In genomic region chr18:63377275-63377980, GRCh38 we compare ENCODE assay signal across 32 cellular contexts.
"Had no signal": no experiment of that assay in that cellular context is flagged by ENCODE, and none has a peak within 500 bp of the region (broad histone marks: within the 10 kb centered on the region; RNA-seq: fewer than 3 reads in every experiment).

No MANE protein-coding gene starts in this region.

- H2AFZ ChIP-seq: hepatocyte had no signal

- H3K36me3 ChIP-seq: adrenal gland, esophagus squamous epithelium, gastroesophageal sphincter had no signal

- ATAC-seq: activated naive CD8-positive, alpha-beta T cell treated with anti-CD3 and anti-CD28 coated beads, Interleukin-2, amount 50 U/mL, for 24 hours; activated T-cell treated with anti-CD3 and anti-CD28 coated beads, Interleukin-2, amount 50 U/mL, for 72 hours; activated T-helper 17 cell treated with anti-CD3 and anti-CD28 coated beads, Interleukin-2, amount 50 U/mL, for 72 hours; body of pancreas; gastroesophageal sphincter; heart right ventricle; WTC11 had no signal

- H3K79me2 ChIP-seq: hepatocyte had no signal

- H3K9me3 ChIP-seq: adrenal gland, body of pancreas, esophagus squamous epithelium had no signal

- H3K4me1 Mint-ChIP-seq: WTC11 had no signal

- H3K27ac Mint-ChIP-seq: activated CD4-positive, alpha-beta memory T cell treated with anti-CD3 and anti-CD28 coated beads, Interleukin-2, amount 10 ng/mL, durations not matched to agents 7 days and 5 days; activated naive CD4-positive, alpha-beta T cell treated with anti-CD3 and anti-CD28 coated beads for 36 hours; activated naive CD8-positive, alpha-beta T cell treated with anti-CD3 and anti-CD28 coated beads, Interleukin-2, amount 50 U/mL, for 24 hours; activated T-helper 17 cell treated with anti-CD3 and anti-CD28 coated beads, Interleukin-2, amount 50 U/mL, for 72 hours; T-helper 1 cell treated with Interleukin-12 subunit alpha and Interleukin-12 subunit beta and Interleukin-4 antibody, amounts not matched to agents 30 μg/mL and 1 μg/mL, for 36 hours; WTC11 had no signal

- DNase-seq: activated CD4-positive, alpha-beta memory T cell treated with anti-CD3 and anti-CD28 coated beads, Interleukin-2, amount 10 ng/mL, durations not matched to agents 7 days and 5 days; activated CD4-positive, alpha-beta T cell treated with anti-CD3 and anti-CD28 coated beads for 1 hour; activated CD4-positive, alpha-beta T cell treated with anti-CD3 and anti-CD28 coated beads for 4 hours; activated CD4-positive, alpha-beta T cell treated with anti-CD3 and anti-CD28 coated beads, Interleukin-2, amount 10 ng/mL, durations not matched to agents 7 days and 5 days; activated CD4-positive, alpha-beta T cell treated with anti-CD3 and anti-CD28 coated beads, Interleukin-2, amount 50 U/mL, for 4 hours; activated CD8-positive, alpha-beta memory T cell treated with anti-CD3 and anti-CD28 coated beads, Interleukin-2, amount 50 U/mL, for 48 hours; activated effector memory CD4-positive, alpha-beta T cell treated with Interleukin-2 at 50 U/mL for 16 hours; activated gamma-delta T cell treated with Interleukin-2 at 50 U/mL for 16 hours; activated naive CD4-positive, alpha-beta T cell treated with anti-CD3 and anti-CD28 coated beads for 36 hours; activated naive CD8-positive, alpha-beta T cell treated with anti-CD3 and anti-CD28 coated beads for 36 hours; activated naive CD8-positive, alpha-beta T cell treated with anti-CD3 and anti-CD28 coated beads, Interleukin-2, amount 50 U/mL, for 24 hours; activated T-cell treated with anti-CD3 and anti-CD28 coated beads for 4 hours; activated T-cell treated with anti-CD3 and anti-CD28 coated beads, Interleukin-2, amount 50 U/mL, for 24 hours; activated T-cell treated with anti-CD3 and anti-CD28 coated beads, Interleukin-2, amount 50 U/mL, for 72 hours; adrenal gland; amygdala; aorta; body of pancreas; caudate nucleus; cortex of kidney; effector CD8-positive, alpha-beta T cell; esophagus squamous epithelium; foreskin melanocyte; heart right ventricle had no signal

- H3K9me3 Mint-ChIP-seq: activated CD4-positive, alpha-beta memory T cell treated with anti-CD3 and anti-CD28 coated beads, Interleukin-2, amount 10 ng/mL, durations not matched to agents 7 days and 5 days; activated naive CD8-positive, alpha-beta T cell treated with anti-CD3 and anti-CD28 coated beads for 36 hours; activated T-helper 17 cell treated with anti-CD3 and anti-CD28 coated beads, Interleukin-2, amount 50 U/mL, for 72 hours; T-helper 2 cell treated with Interferon-gamma antibody and Interleukin-4, amounts not matched to agents 5 μg/mL and 100 μg/mL, for 36 hours had no signal

- H3K4me3 ChIP-seq: adrenal gland, body of pancreas, esophagus squamous epithelium, gastroesophageal sphincter, heart right ventricle, hepatocyte had no signal

- H3K27me3 ChIP-seq: adrenal gland, body of pancreas, esophagus squamous epithelium, gastroesophageal sphincter, heart right ventricle, hepatocyte had no signal

- H3K4me1 ChIP-seq: adrenal gland, body of pancreas, gastroesophageal sphincter had no signal

- H3K27me3 Mint-ChIP-seq: activated CD4-positive, alpha-beta memory T cell treated with anti-CD3 and anti-CD28 coated beads, Interleukin-2, amount 10 ng/mL, durations not matched to agents 7 days and 5 days; activated CD4-positive, alpha-beta T cell treated with anti-CD3 and anti-CD28 coated beads, Interleukin-2, amount 10 ng/mL, durations not matched to agents 7 days and 5 days; activated naive CD8-positive, alpha-beta T cell treated with anti-CD3 and anti-CD28 coated beads for 36 hours; activated naive CD8-positive, alpha-beta T cell treated with anti-CD3 and anti-CD28 coated beads, Interleukin-2, amount 50 U/mL, for 24 hours; activated T-cell treated with anti-CD3 and anti-CD28 coated beads, Interleukin-2, amount 50 U/mL, for 24 hours; activated T-helper 17 cell treated with anti-CD3 and anti-CD28 coated beads, Interleukin-2, amount 50 U/mL, for 72 hours had no signal

- H3K27ac ChIP-seq: adrenal gland, body of pancreas, epithelial cell of prostate, esophagus squamous epithelium, gastroesophageal sphincter, heart right ventricle, hepatocyte, VCaP had no signal

- H3K4me3 Mint-ChIP-seq: activated CD4-positive, alpha-beta memory T cell treated with anti-CD3 and anti-CD28 coated beads, Interleukin-2, amount 10 ng/mL, durations not matched to agents 7 days and 5 days; activated CD4-positive, alpha-beta T cell treated with anti-CD3 and anti-CD28 coated beads, Interleukin-2, amount 10 ng/mL, durations not matched to agents 7 days and 5 days; activated naive CD4-positive, alpha-beta T cell treated with anti-CD3 and anti-CD28 coated beads for 36 hours; activated naive CD8-positive, alpha-beta T cell treated with anti-CD3 and anti-CD28 coated beads for 36 hours; activated naive CD8-positive, alpha-beta T cell treated with anti-CD3 and anti-CD28 coated beads, Interleukin-2, amount 50 U/mL, for 24 hours; activated T-cell treated with anti-CD3 and anti-CD28 coated beads, Interleukin-2, amount 50 U/mL, for 24 hours; activated T-cell treated with anti-CD3 and anti-CD28 coated beads, Interleukin-2, amount 50 U/mL, for 72 hours; T-helper 1 cell treated with Interleukin-12 subunit alpha and Interleukin-12 subunit beta and Interleukin-4 antibody, amounts not matched to agents 30 μg/mL and 1 μg/mL, for 36 hours; T-helper 2 cell treated with Interferon-gamma antibody and Interleukin-4, amounts not matched to agents 5 μg/mL and 100 μg/mL, for 36 hours; WTC11 had no signal
